Comparison of ENCODE assay signal across 20 cellular contexts in the genomic region with DNA sequence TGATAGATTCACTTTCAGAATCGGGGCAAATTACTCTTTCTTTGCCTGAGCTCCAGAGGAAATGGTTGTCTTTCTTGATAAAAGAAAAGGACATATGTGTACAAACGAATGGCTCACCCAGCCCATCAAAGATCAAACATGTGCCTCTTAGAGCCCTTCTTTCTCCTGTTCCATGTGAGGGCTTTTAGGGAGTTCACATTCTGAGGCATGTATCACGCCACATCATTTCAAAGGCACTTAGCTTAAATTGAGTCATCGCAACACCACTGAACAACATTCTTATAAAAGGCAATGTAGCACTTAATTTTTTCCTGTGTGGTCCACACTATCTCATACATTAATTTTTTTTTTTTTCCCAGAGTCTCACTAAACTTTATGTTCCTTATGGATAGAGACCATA.
DNase-seq lines count a peak whose midpoint lies in the region; ATAC-seq and TF ChIP-seq lines count a peak whose summit lies in the region.
"Had no signal": no experiment of that assay in that cellular context is flagged by ENCODE, and none has a peak within 500 bp of the region (broad histone marks: within the 10 kb centered on the region; RNA-seq: fewer than 3 reads in every experiment).

No MANE protein-coding gene starts in this region.

- ATAC-seq in CD4-positive, alpha-beta T cell (ENCODE audit: poor library complexity) = no peak
- ATAC-seq: activated CD4-positive, alpha-beta T cell treated with anti-CD3 and anti-CD28 coated beads for 36 hours; esophagus mucosa; Panc1 had no signal

- TF ChIP-seq CTCF in AG04450 (IDR thresholded peaks at IDR 0.05; ENCODE audit: low read depth, low read length) (no peak), spleen (IDR thresholded peaks at IDR 0.05 in 8 of 11, conservative IDR thresholded peaks at IDR 0.05 in 3 of 11) (no peak)
- no peak for TF ChIP-seq CTCF in CD4-positive, alpha-beta T cell (IDR thresholded peaks at IDR 0.05)

- WGBS in spleen, 5 donors = 71 to 80% (median 78%) methylated on average over 4 of the region's 4 CpGs

- H3K27me3 Mint-ChIP-seq in CD4-positive, alpha-beta T cell = no peaks in the 10 kb centered on the region
- H3K27me3 Mint-ChIP-seq: activated CD4-positive, alpha-beta T cell treated with anti-CD3 and anti-CD28 coated beads for 36 hours; activated naive CD8-positive, alpha-beta T cell treated with anti-CD3 and anti-CD28 coated beads, Interleukin-2, amount 10 ng/mL, durations not matched to agents 7 days and 5 days had no signal

- H3K27ac ChIP-seq in AG04450 (ENCODE audit: low read depth, low read length) (peak overlapping the region; percentile 75), spleen (no peak overlapping the region)
- H3K27ac ChIP-seq in CD4-positive, alpha-beta T cell (ENCODE audit: low read depth, low read length) = no peak overlapping the region
- H3K27ac ChIP-seq: colonic mucosa had no signal

- no peaks in the 10 kb centered on the region for H3K36me3 Mint-ChIP-seq in CD4-positive, alpha-beta T cell (ENCODE audit: low read depth)
- H3K36me3 Mint-ChIP-seq: activated naive CD8-positive, alpha-beta T cell treated with anti-CD3 and anti-CD28 coated beads, Interleukin-2, amount 10 ng/mL, durations not matched to agents 7 days and 5 days; mesothelial cell of epicardium had no signal

- DNase-seq in AG04450 (ENCODE audit: low read depth, low spot score) = peak; percentile 82
- DNase-seq in HS-5 (ENCODE audit: low read depth) = peak; percentile 60
- peak; percentile 1 for DNase-seq in amniotic stem cell (lab: John Stamatoyannopoulos, UW)
- peak; percentile 36 for DNase-seq in hepatic stellate cell (ENCODE audit: low spot score)
- no peak for DNase-seq in CD4-positive, alpha-beta T cell
- DNase-seq in activated effector memory CD4-positive, alpha-beta T cell treated with anti-CD3 and anti-CD28 coated beads, Interleukin-2, amount 50 U/mL, for 16 hours = no peak
- DNase-seq in spleen = no peak
- no peak for DNase-seq in inferior parietal cortex (ENCODE audit: extremely low spot score)
- DNase-seq: activated CD4-positive, alpha-beta T cell treated with anti-CD3 and anti-CD28 coated beads for 36 hours; activated naive CD8-positive, alpha-beta T cell treated with anti-CD3 and anti-CD28 coated beads, Interleukin-2, amount 10 ng/mL, durations not matched to agents 7 days and 5 days; colonic mucosa; DMS 273 treated with DMSO at 0.1 percent for 48 hours; NCI-H1694 treated with DMSO at 0.1 percent for 48 hours; NCI-H69; occipital lobe; small intestine had no signal

- no peaks in the 10 kb centered on the region for H3K9me3 Mint-ChIP-seq in CD4-positive, alpha-beta T cell
- H3K9me3 Mint-ChIP-seq: mesothelial cell of epicardium; T-helper 1 cell treated with Interleukin-12 subunit alpha and Interleukin-12 subunit beta and Interleukin-4 antibody, amounts not matched to agents 30 μg/mL and 1 μg/mL, for 36 hours had no signal

- no peak overlapping the region for H3K4me3 Mint-ChIP-seq in CD4-positive, alpha-beta T cell
- H3K4me3 Mint-ChIP-seq: activated CD4-positive, alpha-beta T cell treated with anti-CD3 and anti-CD28 coated beads for 36 hours; activated naive CD8-positive, alpha-beta T cell treated with anti-CD3 and anti-CD28 coated beads, Interleukin-2, amount 10 ng/mL, durations not matched to agents 7 days and 5 days; mesothelial cell of epicardium; T-helper 1 cell treated with Interleukin-12 subunit alpha and Interleukin-12 subunit beta and Interleukin-4 antibody, amounts not matched to agents 30 μg/mL and 1 μg/mL, for 36 hours had no signal

- no peak overlapping the region for H3K4me3 ChIP-seq in AG04450 (ENCODE audit: low read depth, low read length)
- no peak overlapping the region for H3K4me3 ChIP-seq in spleen
- H3K4me3 ChIP-seq: colonic mucosa had no signal

- no peaks in the 10 kb centered on the region for H3K4me1 Mint-ChIP-seq in CD4-positive, alpha-beta T cell (ENCODE audit: low read depth)
- H3K4me1 Mint-ChIP-seq: activated CD4-positive, alpha-beta T cell treated with anti-CD3 and anti-CD28 coated beads for 36 hours; activated naive CD8-positive, alpha-beta T cell treated with anti-CD3 and anti-CD28 coated beads, Interleukin-2, amount 10 ng/mL, durations not matched to agents 7 days and 5 days; mesothelial cell of epicardium had no signal

- H3K9me3 ChIP-seq in AG04450 (ENCODE audit: control insufficient read depth, insufficient read depth, low read length) (no peaks in the 10 kb centered on the region), spleen (no peaks in the 10 kb centered on the region)
- H3K9me3 ChIP-seq in CD4-positive, alpha-beta T cell (ENCODE audit: control insufficient read depth, low read length) = no peaks in the 10 kb centered on the region
- H3K9me3 ChIP-seq: colonic mucosa had no signal

- H3K4me1 ChIP-seq in spleen = no peaks in the 10 kb centered on the region
- H3K4me1 ChIP-seq: colonic mucosa had no signal

- intact Hi-C loops in CD4-positive, alpha-beta T cell (cut with DNase I, micrococcal nuclease) = no loop called here
- intact Hi-C loops in spleen (cut with DNase I; ENCODE audit: low total_unique reads) = no loop called here

- TF ChIP-seq POLR2A in spleen (IDR thresholded peaks at IDR 0.05) = no peak

- no peaks in the 10 kb centered on the region for H3K36me3 ChIP-seq in spleen
- H3K36me3 ChIP-seq: colonic mucosa had no signal

- H3K27me3 ChIP-seq in AG04450 (ENCODE audit: control insufficient read depth, insufficient read depth, low read length) (no peaks in the 10 kb centered on the region), spleen (replicated peaks in 1 of 7) (no peaks in the 10 kb centered on the region)
- no peaks in the 10 kb centered on the region for H3K27me3 ChIP-seq in CD4-positive, alpha-beta T cell (ENCODE audit: control insufficient read depth, insufficient read depth, low read length)
- H3K27me3 ChIP-seq: colonic mucosa had no signal

- POLR2A ChIA-PET in AG04450 (lab: Yijun Ruan, JAX) = interaction anchor here (0.8 to 1.2 kb wide), 2 partner anchors 20 to 586 kb away, joined by 3 to 6 read pairs; no protein-coding TSS in a partner anchor
- POLR2A ChIA-PET in CD4-positive, alpha-beta T cell (lab: Charles Lee) = no interaction called here

- CTCF ChIA-PET in AG04450 (lab: Charles Lee) = interaction anchor here (1.0 kb wide), 1 partner anchor 18 kb away, joined by 3 read pairs; no protein-coding TSS in a partner anchor
- CTCF ChIA-PET in CD4-positive, alpha-beta T cell (lab: Charles Lee) = no interaction called here

- H3K27ac Mint-ChIP-seq in CD4-positive, alpha-beta T cell = no peak overlapping the region
- H3K27ac Mint-ChIP-seq: activated CD4-positive, alpha-beta T cell treated with anti-CD3 and anti-CD28 coated beads for 36 hours; activated naive CD8-positive, alpha-beta T cell treated with anti-CD3 and anti-CD28 coated beads, Interleukin-2, amount 10 ng/mL, durations not matched to agents 7 days and 5 days; mesothelial cell of epicardium; T-helper 1 cell treated with Interleukin-12 subunit alpha and Interleukin-12 subunit beta and Interleukin-4 antibody, amounts not matched to agents 30 μg/mL and 1 μg/mL, for 36 hours had no signal

Comparison
In these comparisons a context has a peak if more than half of its experiments do, and no peak if none do; other contexts are left out.
1. DNase-seq: peak in AG04450 (single experiment), HS-5 (single experiment), amniotic stem cell (single experiment) and hepatic stellate cell (single experiment); none in CD4-positive, alpha-beta T cell (0 of 10), activated effector memory CD4-positive, alpha-beta T cell treated with anti-CD3 and anti-CD28 coated beads, Interleukin-2, amount 50 U/mL, for 16 hours (single experiment), spleen (single experiment) and inferior parietal cortex (single experiment).